In genomic region chr18:5296706-5297320, GRCh38 we compare ENCODE assay signal across 8 cellular contexts. TPM values are rescaled to one million over a fixed set of nuclear protein-coding genes. Genes with fewer than 3 reads are reported as not detected.
DNase-seq lines count a peak whose midpoint lies in the region; ATAC-seq and TF ChIP-seq lines count a peak whose summit lies in the region.

No MANE protein-coding gene starts in this region.

- H3K4me1 Mint-ChIP-seq in Caco-2 (ENCODE audit: low read depth, unreplicated experiment): peaks cover 9% of the 10 kb centered on the region
- H3K4me1 Mint-ChIP-seq in naive thymus-derived CD8-positive, alpha-beta T cell: peaks cover 11 to 35% (median 30%) of the 10 kb centered on the region in 4 donors

- BruUV-seq in Caco-2 (replicated peaks; lab: Mats Ljungman, UMichigan): TSS peak; percentile 81

- H3K9me3 Mint-ChIP-seq in Caco-2 (ENCODE audit: unreplicated experiment): no peaks in the 10 kb centered on the region
- H3K9me3 Mint-ChIP-seq in naive thymus-derived CD8-positive, alpha-beta T cell: no peaks in the 10 kb centered on the region

- intact Hi-C loops in Caco-2 (cut with micrococcal nuclease; ENCODE audit: unreplicated experiment): loop anchor here (1.0 kb wide), 2 partner anchors 59 to 154 kb away; no protein-coding TSS in a partner anchor

- H3K27me3 Mint-ChIP-seq in Caco-2 (ENCODE audit: insufficient read depth, unreplicated experiment): peaks cover 4% of the 10 kb centered on the region
- peaks cover 0 to 7% (median 3%) of the 10 kb centered on the region in 5 donors for H3K27me3 Mint-ChIP-seq in naive thymus-derived CD8-positive, alpha-beta T cell

- 0 out of 2 replicates have a peak, but pooled peaks cover 4% of the 10 kb centered on the region for H3K4me1 ChIP-seq in Caco-2

- H3K27ac Mint-ChIP-seq in Caco-2 (ENCODE audit: unreplicated experiment): peak overlapping the region; percentile 72
- peak overlapping the region; percentile 94 to 98 (median 96) for H3K27ac Mint-ChIP-seq in naive thymus-derived CD8-positive, alpha-beta T cell

- H3K27me3 ChIP-seq in Caco-2 (replicated peaks; ENCODE audit: control insufficient read depth, insufficient read depth, low read length): no peaks in the 10 kb centered on the region

- no peaks in the 10 kb centered on the region; the same call in 1 of the 2 replicates for H3K36me3 ChIP-seq in Caco-2 (ENCODE audit: control insufficient read depth, insufficient read depth, low read length)

- ATAC-seq in GM21528 (IDR thresholded peaks at IDR 0.05; ENCODE audit: low FRiP score, unreplicated experiment): peak; percentile 13
- peak; percentile 4 to 5 for ATAC-seq in naive thymus-derived CD8-positive, alpha-beta T cell

- peaks cover 17% of the 10 kb centered on the region for H3K36me3 Mint-ChIP-seq in Caco-2 (ENCODE audit: insufficient read depth, unreplicated experiment)
- peaks cover 1 to 6% (median 2%) of the 10 kb centered on the region in 3 donors for H3K36me3 Mint-ChIP-seq in naive thymus-derived CD8-positive, alpha-beta T cell

- no peaks in the 10 kb centered on the region for H3K9me3 ChIP-seq in Caco-2

- POLR2A ChIA-PET in Caco-2 (lab: Charles Lee): interaction anchor here (1.6 to 3.9 kb wide), 2 partner anchors 12 to 59 kb away, joined by 5 to 58 read pairs; no protein-coding TSS in a partner anchor
- POLR2A ChIA-PET in naive thymus-derived CD8-positive, alpha-beta T cell (lab: Charles Lee): interaction anchor here (0.6 to 6.1 kb wide), 13 partner anchors 8 to 1846 kb away, joined by 3 to 289 read pairs (median 6); no protein-coding TSS in a partner anchor

- TF ChIP-seq CTCF in Caco-2 (IDR thresholded peaks at IDR 0.05; ENCODE audit: insufficient read depth in 1 of 2, low read depth in 1 of 2, low read length in 1 of 2, severe bottlenecking in 1 of 2, unreplicated experiment in 1 of 2) (no peak), fibroblast of pulmonary artery (IDR thresholded peaks at IDR 0.05; ENCODE audit: low read length, missing control alignments) (no peak)

- CTCF ChIA-PET in Caco-2 (lab: Charles Lee): interaction anchor here (1.0 kb wide), 1 partner anchor 59 kb away, joined by 3 read pairs; no protein-coding TSS in a partner anchor

- peak overlapping the region; percentile 75 for H3K4me3 Mint-ChIP-seq in Caco-2 (ENCODE audit: unreplicated experiment)
- H3K4me3 Mint-ChIP-seq in naive thymus-derived CD8-positive, alpha-beta T cell: peak overlapping the region; percentile 92 to 97 (median 95)

- peak overlapping the region; percentile 81 for H3K4me3 ChIP-seq in Caco-2 (ENCODE audit: low read depth, low read length)
- H3K4me3 ChIP-seq in fibroblast of pulmonary artery (replicated peaks; ENCODE audit: low read depth, low read length): peak overlapping the region; percentile 70

- DNase-seq in Caco-2 (peak; percentile 85), HuH-7 (ENCODE audit: low spot score) (peak; percentile 69), OCI-M1 (lab: John Stamatoyannopoulos, UW) (peak; percentile 87), fibroblast of pulmonary artery (ENCODE audit: low read depth) (peak; percentile 85)
- peak; percentile 54 for DNase-seq in activated T-helper 9 cell treated with anti-CD3 and anti-CD28 coated beads, Interleukin-2, amount 50 U/mL, for 16 hours (ENCODE audit: low read depth)
- DNase-seq in naive thymus-derived CD8-positive, alpha-beta T cell: peak in 7 of 10 donors; percentile 36 to 70 (median 56)
- DNase-seq in stimulated activated naive CD4-positive, alpha-beta T cell treated with Interleukin-2 at 50 U/mL for 16 hours (lab: John Stamatoyannopoulos, UW): peak; percentile 61

RNA-seq across cellular contexts. Expression of gene ZBTB14, which starts 1.3 kb away (rescaled TPM):
- 13.9 and 14.7 TPM in 2 replicates for total RNA-seq in Caco-2 (2022)
- total RNA-seq in naive thymus-derived CD8-positive, alpha-beta T cell: 10 to 100 TPM; 42.7 to 48.7 TPM
- 10 to 100 TPM; 14.6 to 19.2 (median 18.4) TPM for polyA plus RNA-seq in naive thymus-derived CD8-positive, alpha-beta T cell

Comparison
In these comparisons a context has a peak if more than half of its experiments do, and no peak if none do; other contexts are left out.
1. Peak in every context shown above with its lines: DNase-seq, ATAC-seq and H3K4me3 ChIP-seq.